Comparison of ENCODE assay signal across 8 cellular contexts in the genomic region with DNA sequence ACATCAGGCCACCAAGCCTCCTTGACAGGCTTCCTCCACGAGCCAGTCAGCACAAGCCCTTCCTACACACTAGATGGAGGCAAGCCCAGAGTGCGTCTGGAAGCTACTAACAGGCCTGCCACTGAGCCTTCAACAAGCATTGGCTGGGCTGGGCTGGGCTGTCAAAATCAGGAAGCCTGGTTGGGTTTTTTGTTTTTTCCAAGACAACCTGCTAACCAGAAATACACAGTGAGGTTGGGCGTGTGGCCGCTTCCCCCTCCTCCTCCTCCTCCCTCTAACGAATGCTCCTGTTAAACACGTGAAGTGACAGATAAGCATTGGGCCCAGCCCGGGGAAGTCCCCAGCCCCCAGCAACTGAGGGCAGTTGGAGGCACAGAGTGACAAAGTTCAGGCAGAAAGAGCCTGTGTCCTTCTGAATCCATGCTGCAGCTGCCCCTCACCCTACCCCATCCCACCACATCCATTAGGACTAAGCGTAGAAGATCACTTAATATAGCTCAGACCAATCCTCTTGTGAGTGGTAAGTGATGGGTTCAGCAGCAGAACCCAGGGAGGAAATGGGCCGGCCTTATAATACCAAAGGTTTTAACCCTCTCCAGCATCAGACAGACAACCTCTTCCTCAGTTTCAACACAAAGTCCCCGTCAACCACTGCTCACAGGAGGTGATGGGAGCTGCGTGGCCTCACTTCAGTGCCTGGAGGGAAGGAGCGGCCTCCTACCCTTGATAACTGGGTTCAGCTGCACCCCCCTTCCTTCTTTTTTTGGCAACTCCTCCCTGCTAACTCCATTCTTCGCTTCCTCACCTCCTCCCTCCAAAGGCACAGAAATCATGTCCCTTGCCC. TPM values are rescaled to one million over a fixed set of nuclear protein-coding genes. Genes with fewer than 3 reads are reported as not detected.
DNase-seq lines count a peak whose midpoint lies in the region; ATAC-seq, FAIRE-seq and TF ChIP-seq lines count a peak whose summit lies in the region.

No MANE protein-coding gene starts in this region.

- DNase-seq in SK-N-DZ (ENCODE audit: low spot score) (peak; percentile 38), hepatic stellate cell (ENCODE audit: low spot score) (peak; percentile 74), small intestine (peak; percentile 86), EL (no peak)
- peak; percentile 70 to 89 for DNase-seq in activated naive CD4-positive, alpha-beta T cell treated with anti-CD3 and anti-CD28 coated beads, Interleukin-2, amount 50 U/mL, for 72 hours (ENCODE audit: low spot score in 2 of 2)

- 2 to 10% (median 5%) methylated on average over 13 of the region's 13 CpGs for WGBS in small intestine, 3 donors

- no peaks in the 10 kb centered on the region for H3K36me3 ChIP-seq in small intestine (ENCODE audit: control insufficient read depth in 2 of 2, insufficient read depth in 2 of 2, low read length in 2 of 2)

- H3K36me3 Mint-ChIP-seq in activated naive CD4-positive, alpha-beta T cell treated with anti-CD3 and anti-CD28 coated beads, Interleukin-2, amount 50 U/mL, for 72 hours, result peaks cover 31 to 37% of the 10 kb centered on the region in 2 donors

- H3K9me3 ChIP-seq in small intestine (ENCODE audit: control insufficient read depth, low read depth), result no peaks in the 10 kb centered on the region

- no peaks in the 10 kb centered on the region for H3K27me3 ChIP-seq in small intestine (ENCODE audit: control insufficient read depth in 2 of 2, insufficient read depth in 2 of 2, low read length in 2 of 2)

- H3K27ac ChIP-seq in small intestine (ENCODE audit: low read depth in 1 of 2, low read length in 1 of 2), result peak overlapping the region; percentile 80 to 86

- peak; percentile 40 for ATAC-seq in HG03159 (IDR thresholded peaks at IDR 0.05; ENCODE audit: unreplicated experiment)
- ATAC-seq in activated naive CD4-positive, alpha-beta T cell treated with anti-CD3 and anti-CD28 coated beads, Interleukin-2, amount 50 U/mL, for 72 hours, result peak; percentile 79 to 87
- ATAC-seq in GM21737 (IDR thresholded peaks at IDR 0.05; ENCODE audit: unreplicated experiment), result no peak

- peak overlapping the region; percentile 66 to 94 for H3K4me3 ChIP-seq in small intestine (ENCODE audit: low read depth in 1 of 2, low read length in 2 of 2)

- peak overlapping the region; percentile 98 for H3K27ac Mint-ChIP-seq in activated naive CD4-positive, alpha-beta T cell treated with anti-CD3 and anti-CD28 coated beads, Interleukin-2, amount 50 U/mL, for 72 hours

- peaks cover 0 to 2% of the 10 kb centered on the region in 2 donors for H3K4me1 ChIP-seq in small intestine (ENCODE audit: control insufficient read depth in 2 of 2, insufficient read depth in 1 of 2, low read depth in 1 of 2, low read length in 1 of 2)

- no peak for FAIRE-seq in small intestine (lab: Jason Lieb, UNC)

- H3K9me3 Mint-ChIP-seq in activated naive CD4-positive, alpha-beta T cell treated with anti-CD3 and anti-CD28 coated beads, Interleukin-2, amount 50 U/mL, for 72 hours, result no peaks in the 10 kb centered on the region

- peak; percentile 24 for TF ChIP-seq POLR2A in GM18526 (IDR thresholded peaks at IDR 0.05; ENCODE audit: extremely low read depth, insufficient read length)

RNA-seq across cellular contexts. Expression of a gene that starts 1.1 kb away (rescaled TPM):
- not detected in 2 replicates for polyA plus RNA-seq in SK-N-DZ (2014; cell fraction: cytosol; rRNA removed)
- not detected in 2 replicates for polyA plus RNA-seq in SK-N-DZ (2014; cell fraction: nucleus; rRNA removed)
- total RNA-seq in activated naive CD4-positive, alpha-beta T cell treated with anti-CD3 and anti-CD28 coated beads, Interleukin-2, amount 50 U/mL, for 72 hours, result 10 to 100 TPM; 29.9 to 39.4 TPM
- polyA plus RNA-seq in small intestine, result 1 to 10 TPM; 3.1 to 6.7 (median 5.7) TPM
